In genomic region chr11:123381817-123382554, GRCh38 we compare ENCODE assay signal across 8 cellular contexts.
A peak's percentile ranks its signal among the peaks of the same experiment; 100 is the strongest.
DNase-seq lines count a peak whose midpoint lies in the region; ATAC-seq lines count a peak whose summit lies in the region.

No MANE protein-coding gene starts in this region.

- ATAC-seq in HG03060 (IDR thresholded peaks at IDR 0.05; ENCODE audit: low read depth, unreplicated experiment), result peak; percentile 61
- ATAC-seq in stimulated activated naive CD8-positive, alpha-beta T cell treated with anti-CD3 and anti-CD28 coated beads, Interleukin-15, Interleukin-2, amounts not matched to agents 100 U/mL and 50 U/mL, for 24 hours, result peak; percentile 97

- peak; percentile 74 for DNase-seq in activated CD8-positive, alpha-beta memory T cell treated with anti-CD3 and anti-CD28 coated beads for 24 hours
- no peak for DNase-seq in activated CD8-positive, alpha-beta memory T cell treated with anti-CD3 and anti-CD28 coated beads, Interleukin-2, amount 50 U/mL, for 4 hours
- DNase-seq in activated T-cell treated with anti-CD3 and anti-CD28 coated beads, Interleukin-2, amount 50 U/mL, for 48 hours, result peak; percentile 73 to 79
- peak; percentile 70 for DNase-seq in stimulated activated naive CD8-positive, alpha-beta T cell treated with anti-CD3 and anti-CD28 coated beads, Interleukin-15, Interleukin-2, amounts not matched to agents 100 U/mL and 50 U/mL, for 24 hours
- no peak for DNase-seq in HUDEP-2 (lab: John Stamatoyannopoulos, UW; ENCODE audit: unreplicated experiment in 76 of 76)
- no peak for DNase-seq in dedifferentiated amniotic fluid mesenchymal stem cell (ENCODE audit: extremely low spot score)
- DNase-seq in iPS-NIHi11 (ENCODE audit: low spot score), result no peak

Comparison
In these comparisons a context has a peak if more than half of its experiments do, and no peak if none do; other contexts are left out.
1. DNase-seq: peak in activated CD8-positive, alpha-beta memory T cell treated with anti-CD3 and anti-CD28 coated beads for 24 hours (single experiment), activated T-cell treated with anti-CD3 and anti-CD28 coated beads, Interleukin-2, amount 50 U/mL, for 48 hours (2 of 2) and stimulated activated naive CD8-positive, alpha-beta T cell treated with anti-CD3 and anti-CD28 coated beads, Interleukin-15, Interleukin-2, amounts not matched to agents 100 U/mL and 50 U/mL, for 24 hours (single experiment); none in activated CD8-positive, alpha-beta memory T cell treated with anti-CD3 and anti-CD28 coated beads, Interleukin-2, amount 50 U/mL, for 4 hours (single experiment), HUDEP-2 (0 of 76), dedifferentiated amniotic fluid mesenchymal stem cell (single experiment) and iPS-NIHi11 (single experiment).